Comparison of ENCODE assay signal across 15 cellular contexts in genomic region chr3:98972155-98972554, GRCh38.
DNase-seq lines count a peak whose midpoint lies in the region; ATAC-seq, FAIRE-seq and TF ChIP-seq lines count a peak whose summit lies in the region.
"Had no signal": no experiment of that assay in that cellular context is flagged by ENCODE, and none has a peak within 500 bp of the region (broad histone marks: within the 10 kb centered on the region; RNA-seq: fewer than 3 reads in every experiment).

No MANE protein-coding gene starts in this region.

- dilution Hi-C loops in keratinocyte (cut with MboI; ENCODE audit: extremely low pct_ligation_motif_present, low sequenced_read_pairs) = no loop called here

- H3K27me3 Mint-ChIP-seq in effector memory CD8-positive, alpha-beta T cell = no peaks in the 10 kb centered on the region
- H3K27me3 Mint-ChIP-seq: T-helper 17 cell had no signal

- DNase-seq in ACHN = peak; percentile 76
- peak; percentile 76 for DNase-seq in HK-2 (ENCODE audit: unreplicated experiment)
- DNase-seq in astrocyte of the cerebellum (ENCODE audit: low read depth) = peak; percentile 86
- DNase-seq in keratinocyte (ENCODE audit: low read depth, low spot score) = no peak
- no peak for DNase-seq in Kasumi-1 (lab: John Stamatoyannopoulos, UW)
- no peak for DNase-seq in effector memory CD8-positive, alpha-beta T cell
- DNase-seq in activated CD4-positive, alpha-beta T cell treated with anti-CD3 and anti-CD28 coated beads for 48 hours = no peak
- DNase-seq: aorta, NCI-H774, T-helper 17 cell had no signal

- peak overlapping the region; percentile 98 for H3K27ac ChIP-seq in keratinocyte (ENCODE audit: control insufficient read depth, insufficient read depth, low read length)
- H3K27ac ChIP-seq: BLaER1 treated with 17β-estradiol and CSF1 and Interleukin-3, amounts not matched to agents 10 nM and 100 nM; gastroesophageal sphincter had no signal

- no peaks in the 10 kb centered on the region for H3K27me3 ChIP-seq in keratinocyte (ENCODE audit: control insufficient read depth, extremely low read depth, insufficient read depth, low read length)
- H3K27me3 ChIP-seq: BLaER1 treated with 17β-estradiol and CSF1 and Interleukin-3, amounts not matched to agents 10 nM and 100 nM; gastroesophageal sphincter had no signal

- H2AFZ ChIP-seq in keratinocyte (ENCODE audit: control insufficient read depth, low read length) = no peak overlapping the region

- H3K79me2 ChIP-seq in keratinocyte (ENCODE audit: control insufficient read depth, insufficient read depth, low read length) = peaks cover 14% of the 10 kb centered on the region

- no peaks in the 10 kb centered on the region for H3K36me3 Mint-ChIP-seq in effector memory CD8-positive, alpha-beta T cell (ENCODE audit: insufficient read depth)

- no peak for ATAC-seq in effector memory CD8-positive, alpha-beta T cell (replicated peaks)
- ATAC-seq in GM18858 (IDR thresholded peaks at IDR 0.05; ENCODE audit: unreplicated experiment) = no peak
- ATAC-seq: gastroesophageal sphincter, sciatic nerve, T-helper 17 cell had no signal

- no peaks in the 10 kb centered on the region for H3K36me3 ChIP-seq in keratinocyte (ENCODE audit: control insufficient read depth in 2 of 2, extremely low read depth in 1 of 2, insufficient read depth in 2 of 2, low read length in 2 of 2)
- H3K36me3 ChIP-seq: BLaER1 treated with 17β-estradiol and CSF1 and Interleukin-3, amounts not matched to agents 10 nM and 100 nM; gastroesophageal sphincter had no signal

- in situ Hi-C loops in ACHN (cut with HindIII; ENCODE audit: low pct_ligation_motif_present, low pct_unique_long_range_greater_than_20kb, low sequenced_read_pairs) (no loop called here), astrocyte of the cerebellum (cut with HindIII; ENCODE audit: low sequenced_read_pairs) (no loop called here)

- peaks cover 2% of the 10 kb centered on the region for H3K9me3 ChIP-seq in keratinocyte (ENCODE audit: control insufficient read depth, low read depth, low read length)
- H3K9me3 ChIP-seq: gastroesophageal sphincter had no signal

- no peaks in the 10 kb centered on the region for H3K4me1 Mint-ChIP-seq in effector memory CD8-positive, alpha-beta T cell (ENCODE audit: low read depth in 2 of 2)
- H3K4me1 Mint-ChIP-seq: T-helper 17 cell had no signal

- H4K20me1 ChIP-seq in keratinocyte (ENCODE audit: control insufficient read depth, extremely low read depth, insufficient read depth, low read length) = no peaks in the 10 kb centered on the region
- H4K20me1 ChIP-seq: BLaER1 treated with 17β-estradiol and CSF1 and Interleukin-3, amounts not matched to agents 10 nM and 100 nM had no signal

- H3K27ac Mint-ChIP-seq in effector memory CD8-positive, alpha-beta T cell = no peak overlapping the region
- H3K27ac Mint-ChIP-seq: T-helper 17 cell had no signal

- no peak overlapping the region for H3K4me3 Mint-ChIP-seq in effector memory CD8-positive, alpha-beta T cell
- H3K4me3 Mint-ChIP-seq: T-helper 17 cell had no signal

- peak overlapping the region; percentile 76 for H3K9ac ChIP-seq in keratinocyte (ENCODE audit: control insufficient read depth, extremely low read depth, insufficient read depth, low read length)
- H3K9ac ChIP-seq: BLaER1 treated with 17β-estradiol and CSF1 and Interleukin-3, amounts not matched to agents 10 nM and 100 nM had no signal

- TF ChIP-seq CTCF in astrocyte of the cerebellum (IDR thresholded peaks at IDR 0.05; ENCODE audit: low read depth, low read length, missing control alignments) (no peak), keratinocyte (optimal IDR thresholded peaks at IDR 0.05 in 1 of 3, IDR thresholded peaks at IDR 0.05 in 1 of 3, conservative IDR thresholded peaks at IDR 0.05 in 1 of 3; ENCODE audit: extremely low read depth in 1 of 3, insufficient read depth in 2 of 3, low read length in 3 of 3) (no peak)

- H3K4me2 ChIP-seq in keratinocyte (ENCODE audit: control insufficient read depth, extremely low read depth, insufficient read depth, low read depth, low read length) = peak overlapping the region; percentile 72

- no peaks in the 10 kb centered on the region for H3K9me1 ChIP-seq in keratinocyte (ENCODE audit: control insufficient read depth, extremely low read depth, insufficient read depth, low read length)

- H3K4me1 ChIP-seq in keratinocyte (ENCODE audit: control insufficient read depth, extremely low read depth, insufficient read depth, low read length) = peaks cover 38% of the 10 kb centered on the region
- H3K4me1 ChIP-seq: gastroesophageal sphincter had no signal

- H3K4me3 ChIP-seq in astrocyte of the cerebellum (ENCODE audit: low read depth, low read length) (no peak overlapping the region), keratinocyte (ENCODE audit: control insufficient read depth in 2 of 3, extremely low read depth in 1 of 3, insufficient read depth in 2 of 3, low read depth in 1 of 3, low read length in 3 of 3) (no peak overlapping the region)
- H3K4me3 ChIP-seq: BLaER1 treated with 17β-estradiol and CSF1 and Interleukin-3, amounts not matched to agents 10 nM and 100 nM; gastroesophageal sphincter; lung had no signal

- peaks cover 0 to 4% of the 10 kb centered on the region in 2 donors for H3K9me3 Mint-ChIP-seq in effector memory CD8-positive, alpha-beta T cell

- peak; percentile 86 for FAIRE-seq in keratinocyte (lab: Jason Lieb, UNC)

Comparison
In these comparisons a context has a peak if more than half of its experiments do, and no peak if none do; other contexts are left out.
1. DNase-seq: peak in ACHN (single experiment), HK-2 (single experiment) and astrocyte of the cerebellum (single experiment); none in keratinocyte (single experiment), Kasumi-1 (0 of 2), effector memory CD8-positive, alpha-beta T cell (0 of 3) and activated CD4-positive, alpha-beta T cell treated with anti-CD3 and anti-CD28 coated beads for 48 hours (single experiment).